ENCODE assay signal across 1 cellular context in the genomic region with DNA sequence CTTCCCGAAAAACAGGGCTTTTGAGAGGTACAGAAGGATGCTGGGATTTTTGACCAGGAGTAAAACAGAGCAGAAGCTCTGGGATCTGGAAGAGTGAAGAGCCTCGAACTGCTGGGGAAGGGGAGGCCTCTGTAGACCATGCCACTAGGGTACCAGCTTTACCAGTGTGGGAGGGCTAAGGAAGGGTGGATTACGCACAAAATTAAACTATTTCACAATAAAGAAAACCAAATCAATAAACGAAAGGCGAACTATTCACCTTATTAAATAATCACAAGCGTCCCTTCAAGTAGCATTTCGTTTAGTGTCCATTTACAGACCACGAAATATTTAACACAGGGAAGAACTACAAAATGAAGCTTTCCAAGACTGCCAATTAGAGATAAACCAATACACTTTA.
TF ChIP-seq lines count a peak whose summit lies in the region.

No MANE protein-coding gene starts in this region.

TF ChIP-seq in WTC11, 78 proteins besides CTCF, POLR2A, EP300 and RAD21 (continued from another document):
- TF ChIP-seq, protein P1, sequence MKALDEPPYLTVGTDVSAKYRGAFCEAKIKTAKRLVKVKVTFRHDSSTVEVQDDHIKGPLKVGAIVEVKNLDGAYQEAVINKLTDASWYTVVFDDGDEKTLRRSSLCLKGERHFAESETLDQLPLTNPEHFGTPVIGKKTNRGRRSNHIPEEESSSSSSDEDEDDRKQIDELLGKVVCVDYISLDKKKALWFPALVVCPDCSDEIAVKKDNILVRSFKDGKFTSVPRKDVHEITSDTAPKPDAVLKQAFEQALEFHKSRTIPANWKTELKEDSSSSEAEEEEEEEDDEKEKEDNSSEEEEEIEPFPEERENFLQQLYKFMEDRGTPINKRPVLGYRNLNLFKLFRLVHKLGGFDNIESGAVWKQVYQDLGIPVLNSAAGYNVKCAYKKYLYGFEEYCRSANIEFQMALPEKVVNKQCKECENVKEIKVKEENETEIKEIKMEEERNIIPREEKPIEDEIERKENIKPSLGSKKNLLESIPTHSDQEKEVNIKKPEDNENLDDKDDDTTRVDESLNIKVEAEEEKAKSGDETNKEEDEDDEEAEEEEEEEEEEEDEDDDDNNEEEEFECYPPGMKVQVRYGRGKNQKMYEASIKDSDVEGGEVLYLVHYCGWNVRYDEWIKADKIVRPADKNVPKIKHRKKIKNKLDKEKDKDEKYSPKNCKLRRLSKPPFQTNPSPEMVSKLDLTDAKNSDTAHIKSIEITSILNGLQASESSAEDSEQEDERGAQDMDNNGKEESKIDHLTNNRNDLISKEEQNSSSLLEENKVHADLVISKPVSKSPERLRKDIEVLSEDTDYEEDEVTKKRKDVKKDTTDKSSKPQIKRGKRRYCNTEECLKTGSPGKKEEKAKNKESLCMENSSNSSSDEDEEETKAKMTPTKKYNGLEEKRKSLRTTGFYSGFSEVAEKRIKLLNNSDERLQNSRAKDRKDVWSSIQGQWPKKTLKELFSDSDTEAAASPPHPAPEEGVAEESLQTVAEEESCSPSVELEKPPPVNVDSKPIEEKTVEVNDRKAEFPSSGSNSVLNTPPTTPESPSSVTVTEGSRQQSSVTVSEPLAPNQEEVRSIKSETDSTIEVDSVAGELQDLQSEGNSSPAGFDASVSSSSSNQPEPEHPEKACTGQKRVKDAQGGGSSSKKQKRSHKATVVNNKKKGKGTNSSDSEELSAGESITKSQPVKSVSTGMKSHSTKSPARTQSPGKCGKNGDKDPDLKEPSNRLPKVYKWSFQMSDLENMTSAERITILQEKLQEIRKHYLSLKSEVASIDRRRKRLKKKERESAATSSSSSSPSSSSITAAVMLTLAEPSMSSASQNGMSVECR (CRISPR knock-in tag; IDR thresholded peaks at IDR 0.05; ENCODE audit: borderline replicate concordance), result no peak
- TF ChIP-seq MXD4 (CRISPR knock-in tag; IDR thresholded peaks at IDR 0.05; ENCODE audit: borderline replicate concordance) (no peak), MYBL2 (CRISPR knock-in tag; IDR thresholded peaks at IDR 0.05) (no peak), KAT7 (CRISPR knock-in tag; IDR thresholded peaks at IDR 0.05; ENCODE audit: borderline replicate concordance) (no peak), CREB1 (CRISPR knock-in tag; IDR thresholded peaks at IDR 0.05) (no peak), ZNF317 (CRISPR knock-in tag; IDR thresholded peaks at IDR 0.05; ENCODE audit: borderline replicate concordance, low read depth) (no peak), SP1 (CRISPR knock-in tag; conservative IDR thresholded peaks at IDR 0.05) (no peak)
- TF ChIP-seq, protein P2, sequence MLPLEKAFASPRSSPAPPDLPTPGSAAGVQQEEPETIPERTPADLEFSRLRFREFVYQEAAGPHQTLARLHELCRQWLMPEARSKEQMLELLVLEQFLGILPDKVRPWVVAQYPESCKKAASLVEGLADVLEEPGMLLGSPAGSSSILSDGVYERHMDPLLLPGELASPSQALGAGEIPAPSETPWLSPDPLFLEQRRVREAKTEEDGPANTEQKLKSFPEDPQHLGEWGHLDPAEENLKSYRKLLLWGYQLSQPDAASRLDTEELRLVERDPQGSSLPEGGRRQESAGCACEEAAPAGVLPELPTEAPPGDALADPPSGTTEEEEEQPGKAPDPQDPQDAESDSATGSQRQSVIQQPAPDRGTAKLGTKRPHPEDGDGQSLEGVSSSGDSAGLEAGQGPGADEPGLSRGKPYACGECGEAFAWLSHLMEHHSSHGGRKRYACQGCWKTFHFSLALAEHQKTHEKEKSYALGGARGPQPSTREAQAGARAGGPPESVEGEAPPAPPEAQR (CRISPR knock-in tag; IDR thresholded peaks at IDR 0.05), result no peak
- TF ChIP-seq, protein P3, sequence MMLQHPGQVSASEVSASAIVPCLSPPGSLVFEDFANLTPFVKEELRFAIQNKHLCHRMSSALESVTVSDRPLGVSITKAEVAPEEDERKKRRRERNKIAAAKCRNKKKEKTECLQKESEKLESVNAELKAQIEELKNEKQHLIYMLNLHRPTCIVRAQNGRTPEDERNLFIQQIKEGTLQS (CRISPR knock-in tag; conservative IDR thresholded peaks at IDR 0.05), result no peak
- TF ChIP-seq, protein P4, sequence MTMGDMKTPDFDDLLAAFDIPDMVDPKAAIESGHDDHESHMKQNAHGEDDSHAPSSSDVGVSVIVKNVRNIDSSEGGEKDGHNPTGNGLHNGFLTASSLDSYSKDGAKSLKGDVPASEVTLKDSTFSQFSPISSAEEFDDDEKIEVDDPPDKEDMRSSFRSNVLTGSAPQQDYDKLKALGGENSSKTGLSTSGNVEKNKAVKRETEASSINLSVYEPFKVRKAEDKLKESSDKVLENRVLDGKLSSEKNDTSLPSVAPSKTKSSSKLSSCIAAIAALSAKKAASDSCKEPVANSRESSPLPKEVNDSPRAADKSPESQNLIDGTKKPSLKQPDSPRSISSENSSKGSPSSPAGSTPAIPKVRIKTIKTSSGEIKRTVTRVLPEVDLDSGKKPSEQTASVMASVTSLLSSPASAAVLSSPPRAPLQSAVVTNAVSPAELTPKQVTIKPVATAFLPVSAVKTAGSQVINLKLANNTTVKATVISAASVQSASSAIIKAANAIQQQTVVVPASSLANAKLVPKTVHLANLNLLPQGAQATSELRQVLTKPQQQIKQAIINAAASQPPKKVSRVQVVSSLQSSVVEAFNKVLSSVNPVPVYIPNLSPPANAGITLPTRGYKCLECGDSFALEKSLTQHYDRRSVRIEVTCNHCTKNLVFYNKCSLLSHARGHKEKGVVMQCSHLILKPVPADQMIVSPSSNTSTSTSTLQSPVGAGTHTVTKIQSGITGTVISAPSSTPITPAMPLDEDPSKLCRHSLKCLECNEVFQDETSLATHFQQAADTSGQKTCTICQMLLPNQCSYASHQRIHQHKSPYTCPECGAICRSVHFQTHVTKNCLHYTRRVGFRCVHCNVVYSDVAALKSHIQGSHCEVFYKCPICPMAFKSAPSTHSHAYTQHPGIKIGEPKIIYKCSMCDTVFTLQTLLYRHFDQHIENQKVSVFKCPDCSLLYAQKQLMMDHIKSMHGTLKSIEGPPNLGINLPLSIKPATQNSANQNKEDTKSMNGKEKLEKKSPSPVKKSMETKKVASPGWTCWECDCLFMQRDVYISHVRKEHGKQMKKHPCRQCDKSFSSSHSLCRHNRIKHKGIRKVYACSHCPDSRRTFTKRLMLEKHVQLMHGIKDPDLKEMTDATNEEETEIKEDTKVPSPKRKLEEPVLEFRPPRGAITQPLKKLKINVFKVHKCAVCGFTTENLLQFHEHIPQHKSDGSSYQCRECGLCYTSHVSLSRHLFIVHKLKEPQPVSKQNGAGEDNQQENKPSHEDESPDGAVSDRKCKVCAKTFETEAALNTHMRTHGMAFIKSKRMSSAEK (CRISPR knock-in tag; IDR thresholded peaks at IDR 0.05; ENCODE audit: borderline replicate concordance), result no peak
